ENCODE assay signal across 2 cellular contexts in the genomic region with DNA sequence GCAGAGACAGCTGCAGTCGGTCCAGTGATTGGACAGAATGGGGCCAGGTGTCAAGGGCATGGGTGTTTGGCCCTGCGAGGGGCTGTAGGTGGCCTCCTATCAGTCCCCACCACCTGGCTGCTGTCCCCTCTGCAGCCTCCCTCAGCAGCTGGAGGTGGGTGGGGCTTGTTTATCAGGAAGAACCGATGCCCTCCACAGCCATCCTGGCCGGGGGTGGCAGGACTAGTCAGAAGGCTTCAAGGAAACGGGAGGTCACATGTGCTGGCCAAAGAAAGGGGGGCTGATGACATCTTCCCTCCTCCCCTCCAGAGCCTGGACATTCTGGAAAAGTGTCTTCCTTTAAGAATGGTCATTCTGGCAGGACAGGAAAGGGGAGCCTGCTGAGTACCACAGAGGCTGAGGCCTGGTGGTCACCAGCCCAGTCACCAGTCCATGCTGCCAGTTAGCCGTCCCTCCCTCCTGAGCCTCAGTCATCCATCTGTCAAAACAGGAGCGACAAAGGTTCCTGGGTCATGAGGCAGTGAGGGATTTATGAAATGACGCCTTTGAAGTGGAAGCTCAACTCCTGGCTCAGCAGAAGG.
TF ChIP-seq lines count a peak whose summit lies in the region.

No MANE protein-coding gene starts in this region.

TF ChIP-seq in GM23338, 12 proteins besides CTCF, POLR2A, EP300 and RAD21 (continues in another document):
- TF ChIP-seq JUNB (IDR thresholded peaks at IDR 0.05; ENCODE audit: unreplicated experiment) (no peak), EZH2phosphoT487 (IDR thresholded peaks at IDR 0.05; ENCODE audit: unreplicated experiment) (no peak), CREB1 (CRISPR knock-in tag; IDR thresholded peaks at IDR 0.05; ENCODE audit: low read depth) (no peak), REST (IDR thresholded peaks at IDR 0.05; ENCODE audit: unreplicated experiment) (no peak), ZNF462 (CRISPR knock-in tag; IDR thresholded peaks at IDR 0.05) (no peak), EZH2 (IDR thresholded peaks at IDR 0.05; ENCODE audit: low read depth, unreplicated experiment) (no peak), ZNF114 (CRISPR knock-in tag; IDR thresholded peaks at IDR 0.05) (no peak), ZNF331 (CRISPR knock-in tag; IDR thresholded peaks at IDR 0.05; ENCODE audit: low read depth) (no peak), POLR2AphosphoS5 (IDR thresholded peaks at IDR 0.05; ENCODE audit: low read depth) (no peak), STAT1 (IDR thresholded peaks at IDR 0.05; ENCODE audit: unreplicated experiment) (no peak)

TF ChIP-seq in endothelial cell of umbilical vein, 7 proteins besides CTCF, POLR2A, EP300 and RAD21:
- TF ChIP-seq FOS (IDR thresholded peaks at IDR 0.05; ENCODE audit: borderline replicate concordance, insufficient read depth, low read length) (no peak), POLR2AphosphoS5 (IDR thresholded peaks at IDR 0.05; ENCODE audit: insufficient read depth, low read depth, low read length) (no peak), EZH2 (IDR thresholded peaks at IDR 0.05; ENCODE audit: borderline replicate concordance, low read depth, low read length, severe bottlenecking) (no peak), MYC (IDR thresholded peaks at IDR 0.05; ENCODE audit: low read depth, low read length) (no peak), GATA2 (IDR thresholded peaks at IDR 0.05; ENCODE audit: insufficient read depth, insufficient read length, low read depth, low read length) (no peak), JUN (IDR thresholded peaks at IDR 0.05; ENCODE audit: borderline replicate concordance, insufficient read depth, insufficient read length, low read depth) (no peak)
- TF ChIP-seq, protein P1, sequence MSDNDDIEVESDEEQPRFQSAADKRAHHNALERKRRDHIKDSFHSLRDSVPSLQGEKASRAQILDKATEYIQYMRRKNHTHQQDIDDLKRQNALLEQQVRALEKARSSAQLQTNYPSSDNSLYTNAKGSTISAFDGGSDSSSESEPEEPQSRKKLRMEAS (IDR thresholded peaks at IDR 0.05; ENCODE audit: insufficient read depth, insufficient read length) = no peak
